ENCODE assay signal across 22 cellular contexts in the genomic region with DNA sequence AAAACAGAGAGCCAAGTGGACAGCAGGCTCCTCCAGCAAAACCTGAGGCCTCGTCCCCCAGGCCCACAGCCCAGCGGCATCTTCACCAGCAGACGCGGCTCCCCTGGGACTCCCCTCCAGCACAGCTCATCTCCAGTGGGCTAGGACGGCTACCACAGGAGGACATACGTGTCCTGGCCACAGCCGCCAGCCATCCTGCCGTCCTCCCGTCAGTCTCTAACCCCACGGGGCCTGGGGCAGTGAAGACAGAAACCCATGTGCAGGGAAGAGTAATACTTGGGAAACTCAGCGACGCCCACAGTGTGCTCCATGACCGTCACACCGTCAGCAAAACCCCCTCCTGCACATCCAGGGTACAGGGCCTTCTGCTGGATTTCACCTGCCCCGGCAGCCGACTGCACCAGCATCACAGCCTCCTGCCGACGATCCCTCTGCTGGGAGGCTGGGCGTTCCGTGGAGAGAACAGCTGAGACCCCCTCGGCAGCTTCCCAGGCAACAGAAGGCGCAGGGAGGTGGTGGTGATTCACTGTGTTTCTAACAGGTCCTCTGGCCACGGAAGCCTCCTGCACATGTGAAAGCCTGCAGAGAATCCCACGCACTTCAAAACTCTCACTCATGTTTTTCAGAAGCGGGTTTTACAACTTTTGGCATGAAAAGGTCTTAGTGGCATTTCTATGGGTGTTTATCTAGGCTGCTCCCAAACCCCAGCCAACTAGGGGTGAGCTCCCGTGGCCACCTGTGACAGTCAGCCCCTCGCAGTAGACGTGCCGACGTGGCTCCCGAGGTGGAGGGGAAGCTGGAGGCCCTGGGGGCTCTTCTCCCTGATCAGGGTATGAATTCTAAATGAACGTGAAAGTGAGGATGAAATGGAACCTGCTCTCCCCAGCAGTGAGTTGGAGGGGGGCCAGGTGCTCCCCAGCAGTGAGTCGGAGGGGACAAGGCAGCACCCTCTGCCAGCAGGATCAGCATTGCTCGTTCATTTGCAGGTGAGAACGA.
DNase-seq lines count a peak whose midpoint lies in the region; ATAC-seq, FAIRE-seq and TF ChIP-seq lines count a peak whose summit lies in the region.
"Had no signal": no experiment of that assay in that cellular context is flagged by ENCODE, and none has a peak within 500 bp of the region (broad histone marks: within the 10 kb centered on the region; RNA-seq: fewer than 3 reads in every experiment).

No MANE protein-coding gene starts in this region.

- H3K9me3 ChIP-seq in kidney (ENCODE audit: control insufficient read depth in 1 of 2, low read length in 2 of 2) = no peaks in the 10 kb centered on the region
- H3K9me3 ChIP-seq in osteoblast (ENCODE audit: low read depth, low read length) = no peaks in the 10 kb centered on the region
- no peaks in the 10 kb centered on the region for H3K9me3 ChIP-seq in upper lobe of right lung

- no peaks in the 10 kb centered on the region for H4K20me1 ChIP-seq in osteoblast (ENCODE audit: insufficient read depth, low read length)

- no peak overlapping the region for H3K4me2 ChIP-seq in osteoblast (ENCODE audit: insufficient read depth, low read length)

- H3K4me3 ChIP-seq in kidney (ENCODE audit: low read length in 2 of 2) (no peak overlapping the region), osteoblast (ENCODE audit: insufficient read depth, low read length) (no peak overlapping the region), upper lobe of right lung (no peak overlapping the region)

- FAIRE-seq in kidney (lab: Jason Lieb, UNC) = no peak
- FAIRE-seq: GM19239 had no signal

- no peak overlapping the region for H3K9ac ChIP-seq in kidney (ENCODE audit: low read length in 2 of 2)

- TF ChIP-seq CTCF in kidney (IDR thresholded peaks at IDR 0.05; ENCODE audit: borderline replicate concordance, extremely low read depth, insufficient read depth) (no peak), osteoblast (IDR thresholded peaks at IDR 0.05; ENCODE audit: extremely low read depth, low read depth, low read length) (no peak), upper lobe of right lung (IDR thresholded peaks at IDR 0.05) (no peak)

- H3K36me3 ChIP-seq in kidney (ENCODE audit: control insufficient read depth in 1 of 2, insufficient read depth in 2 of 2, low read length in 2 of 2) = no peaks in the 10 kb centered on the region
- no peaks in the 10 kb centered on the region for H3K36me3 ChIP-seq in osteoblast (ENCODE audit: insufficient read depth, low read length)
- no peaks in the 10 kb centered on the region for H3K36me3 ChIP-seq in upper lobe of right lung

- H3K27me3 ChIP-seq in osteoblast (ENCODE audit: insufficient read depth, low read length) = no peaks in the 10 kb centered on the region
- H3K27me3 ChIP-seq in upper lobe of right lung = no peaks in the 10 kb centered on the region

- no peaks in the 10 kb centered on the region for H3K4me1 ChIP-seq in kidney (ENCODE audit: control insufficient read depth in 1 of 2, insufficient read depth in 1 of 2, low read depth in 1 of 2, low read length in 2 of 2)
- no peaks in the 10 kb centered on the region for H3K4me1 ChIP-seq in osteoblast (ENCODE audit: insufficient read depth, low read length)
- H3K4me1 ChIP-seq in upper lobe of right lung = no peaks in the 10 kb centered on the region

- DNase-seq in NCI-H1105 (lab: John Stamatoyannopoulos, UW) (peak; percentile 42), NCI-H1105 treated with DMSO at 0.1 percent for 48 hours (lab: John Stamatoyannopoulos, UW) (no peak), kidney (peak; percentile 18), osteoblast (ENCODE audit: insufficient read length, low spot score, missing footprints) (peak; percentile 76), upper lobe of right lung (peak; percentile 57), T-helper 2 cell (no peak)
- DNase-seq in activated naive CD4-positive, alpha-beta T cell (lab: John Stamatoyannopoulos, UW) = no peak
- DNase-seq in activated T-cell treated with anti-CD3 and anti-CD28 coated beads, Interleukin-2, amount 50 U/mL, for 1 hour = no peak
- DNase-seq: 8988T; AML-193; Calu3; CD8-positive, alpha-beta memory T cell; GF-D8; GOT3; Karpas-422; MV-4-11; NCI-H1436; NCI-H187 treated with DMSO at 0.1 percent for 48 hours had no signal

- H3K79me2 ChIP-seq in osteoblast (ENCODE audit: insufficient read depth, low read length) = no peaks in the 10 kb centered on the region

- no peak for ATAC-seq in upper lobe of right lung
- ATAC-seq: SK-N-SH treated with all-trans-retinoic acid at 6 μM for 48 hours had no signal

- intact Hi-C loops in kidney (cut with DNase I) (no loop called here), upper lobe of right lung (cut with DNase I) (no loop called here)

- no peak overlapping the region for H2AFZ ChIP-seq in osteoblast (ENCODE audit: low read length)

- H3K27ac ChIP-seq in kidney (ENCODE audit: low read depth in 2 of 2, low read length in 2 of 2) (no peak overlapping the region), osteoblast (ENCODE audit: low read depth, low read length) (no peak overlapping the region), upper lobe of right lung (no peak overlapping the region)
- H3K27ac ChIP-seq: C4-2B, RWPE1 had no signal

Comparison
In these comparisons a context has a peak if more than half of its experiments do, and no peak if none do; other contexts are left out.
1. DNase-seq: peak in NCI-H1105 (single experiment), kidney (single experiment), osteoblast (single experiment) and upper lobe of right lung (single experiment); none in NCI-H1105 treated with DMSO at 0.1 percent for 48 hours (single experiment), activated naive CD4-positive, alpha-beta T cell (0 of 4), T-helper 2 cell (0 of 5) and activated T-cell treated with anti-CD3 and anti-CD28 coated beads, Interleukin-2, amount 50 U/mL, for 1 hour (single experiment).